12 cellular contexts compared by ENCODE assay signal in the genomic region with DNA sequence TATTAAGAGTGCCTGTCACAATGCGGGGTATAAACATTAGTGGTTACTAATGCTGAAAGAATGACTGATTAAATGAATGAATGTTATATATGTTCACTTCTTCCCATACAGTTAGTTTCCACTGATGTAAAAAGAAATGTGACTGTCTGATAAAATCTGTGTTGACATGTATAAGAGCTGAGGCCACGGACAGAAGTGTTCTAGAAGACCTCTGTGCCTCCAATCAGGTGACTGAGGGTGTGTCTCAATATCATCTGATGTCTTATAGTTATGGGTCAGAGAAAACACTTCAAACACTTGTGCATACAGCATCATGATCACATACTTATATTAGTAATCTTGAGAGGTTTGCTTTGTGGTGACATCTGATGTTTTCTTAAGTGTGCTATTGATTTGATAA.
"Had no signal": no experiment of that assay in that cellular context is flagged by ENCODE, and none has a peak within 500 bp of the region (broad histone marks: within the 10 kb centered on the region; RNA-seq: fewer than 3 reads in every experiment).

No MANE protein-coding gene starts in this region.

- H3K27me3 Mint-ChIP-seq: activated CD4-positive, alpha-beta T cell treated with anti-CD3 and anti-CD28 coated beads, Interleukin-2, amount 10 ng/mL, durations not matched to agents 7 days and 5 days; activated naive CD8-positive, alpha-beta T cell treated with anti-CD3 and anti-CD28 coated beads, Interleukin-2, amount 50 U/mL, for 24 hours; activated T-cell treated with anti-CD3 and anti-CD28 coated beads, Interleukin-2, amount 50 U/mL, for 24 hours had no signal

- H3K27ac ChIP-seq: heart left ventricle, left ventricle myocardium inferior, upper lobe of left lung had no signal

- DNase-seq: activated B cell treated with CpG ODN at 0.5 μM for 24 hours; activated CD4-positive, alpha-beta T cell treated with anti-CD3 and anti-CD28 coated beads, Interleukin-2, amount 10 ng/mL, durations not matched to agents 7 days and 5 days; activated naive CD8-positive, alpha-beta T cell treated with anti-CD3 and anti-CD28 coated beads, Interleukin-2, amount 50 U/mL, for 24 hours; activated T-cell treated with anti-CD3 and anti-CD28 coated beads, Interleukin-2, amount 50 U/mL, for 24 hours; effector CD4-positive, alpha-beta T cell; heart left ventricle; left ventricle myocardium inferior; stimulated activated CD4-positive, alpha-beta T cell treated with anti-CD3 and anti-CD28 coated beads, Interleukin-2, amount 100 ng/mL, for 48 hours; stimulated activated naive CD8-positive, alpha-beta T cell treated with anti-CD3 and anti-CD28 coated beads, Interleukin-15, Interleukin-2, amounts not matched to agents 100 U/mL and 50 U/mL, for 24 hours; T-helper 17 cell; upper lobe of left lung had no signal

- H3K27ac Mint-ChIP-seq: activated B cell treated with CpG ODN at 0.5 μM for 24 hours; activated CD4-positive, alpha-beta T cell treated with anti-CD3 and anti-CD28 coated beads, Interleukin-2, amount 10 ng/mL, durations not matched to agents 7 days and 5 days; activated naive CD8-positive, alpha-beta T cell treated with anti-CD3 and anti-CD28 coated beads, Interleukin-2, amount 50 U/mL, for 24 hours; activated T-cell treated with anti-CD3 and anti-CD28 coated beads, Interleukin-2, amount 50 U/mL, for 24 hours; T-helper 17 cell had no signal

- H3K9me3 ChIP-seq: heart left ventricle, left ventricle myocardium inferior, upper lobe of left lung had no signal

- H3K9me3 Mint-ChIP-seq: activated B cell treated with CpG ODN at 0.5 μM for 24 hours; activated CD4-positive, alpha-beta T cell treated with anti-CD3 and anti-CD28 coated beads, Interleukin-2, amount 10 ng/mL, durations not matched to agents 7 days and 5 days; activated naive CD8-positive, alpha-beta T cell treated with anti-CD3 and anti-CD28 coated beads, Interleukin-2, amount 50 U/mL, for 24 hours; activated T-cell treated with anti-CD3 and anti-CD28 coated beads, Interleukin-2, amount 50 U/mL, for 24 hours; neural crest cell had no signal

- H3K4me3 Mint-ChIP-seq: activated B cell treated with CpG ODN at 0.5 μM for 24 hours; activated CD4-positive, alpha-beta T cell treated with anti-CD3 and anti-CD28 coated beads, Interleukin-2, amount 10 ng/mL, durations not matched to agents 7 days and 5 days; activated naive CD8-positive, alpha-beta T cell treated with anti-CD3 and anti-CD28 coated beads, Interleukin-2, amount 50 U/mL, for 24 hours; activated T-cell treated with anti-CD3 and anti-CD28 coated beads, Interleukin-2, amount 50 U/mL, for 24 hours; neural crest cell; T-helper 17 cell had no signal

- H3K36me3 ChIP-seq: upper lobe of left lung had no signal

- H3K4me1 Mint-ChIP-seq: activated CD4-positive, alpha-beta T cell treated with anti-CD3 and anti-CD28 coated beads, Interleukin-2, amount 10 ng/mL, durations not matched to agents 7 days and 5 days had no signal

- H3K27me3 ChIP-seq: heart left ventricle, upper lobe of left lung had no signal

- ATAC-seq: activated naive CD8-positive, alpha-beta T cell treated with anti-CD3 and anti-CD28 coated beads, Interleukin-2, amount 50 U/mL, for 24 hours; heart left ventricle; stimulated activated naive CD8-positive, alpha-beta T cell treated with anti-CD3 and anti-CD28 coated beads, Interleukin-15, Interleukin-2, amounts not matched to agents 100 U/mL and 50 U/mL, for 24 hours; T-helper 17 cell had no signal

- H3K4me3 ChIP-seq: heart left ventricle, left ventricle myocardium inferior, upper lobe of left lung had no signal
